1 cellular context compared by ENCODE assay signal in genomic region chr9:134187110-134187531, GRCh38.
TF ChIP-seq lines count a peak whose summit lies in the region.

No MANE protein-coding gene starts in this region.

TF ChIP-seq in K562, 482 proteins besides CTCF, POLR2A, EP300 and RAD21 (continues in another document):
- TF ChIP-seq ZNF75A (CRISPR knock-in tag; IDR thresholded peaks at IDR 0.05) (no peak), NFRKB (IDR thresholded peaks at IDR 0.05; ENCODE audit: low read depth) (no peak), ADNP (tag; IDR thresholded peaks at IDR 0.05) (peak; percentile 62), ZNF589 (CRISPR knock-in tag; IDR thresholded peaks at IDR 0.05; ENCODE audit: low read depth) (no peak), MTA2 (IDR thresholded peaks at IDR 0.05; ENCODE audit: low read depth) (no peak), ZBTB7A (IDR thresholded peaks at IDR 0.05; ENCODE audit: borderline replicate concordance, control insufficient read depth, low read depth, low read length) (no peak), KLF10 (CRISPR knock-in tag; IDR thresholded peaks at IDR 0.05) (no peak), POLR2G (IDR thresholded peaks at IDR 0.05; ENCODE audit: low read depth, low read length) (no peak), MCM2 (IDR thresholded peaks at IDR 0.05; ENCODE audit: low read depth) (no peak), ZNF124 (CRISPR knock-in tag; IDR thresholded peaks at IDR 0.05) (no peak), TAF15 (IDR thresholded peaks at IDR 0.05; ENCODE audit: low read depth, low read length) (no peak), ZNF668 (CRISPR knock-in tag; IDR thresholded peaks at IDR 0.05) (no peak), U2AF1 (optimal IDR thresholded peaks at IDR 0.05; ENCODE audit: low read depth, low read length) (no peak), RCOR1 (IDR thresholded peaks at IDR 0.05; ENCODE audit: borderline replicate concordance in 1 of 2, low read depth in 2 of 2, low read length in 2 of 2) (peak in 1 of 2 experiments; percentile 82; a peak in 2 of 4 replicates), HDAC1 (IDR thresholded peaks at IDR 0.05) (no peak), KDM1A (IDR thresholded peaks at IDR 0.05) (peak; percentile 75 to 89), CBX1 (IDR thresholded peaks at IDR 0.05; ENCODE audit: low read depth) (peak; percentile 31; the same call in 1 of the 2 replicates), ZBED1 (IDR thresholded peaks at IDR 0.05) (no peak), BCL6 (CRISPR knock-in tag; IDR thresholded peaks at IDR 0.05) (no peak), ZNF583 (CRISPR knock-in tag; IDR thresholded peaks at IDR 0.05) (no peak), ZNF239 (CRISPR knock-in tag; IDR thresholded peaks at IDR 0.05) (no peak), SMARCA5 (IDR thresholded peaks at IDR 0.05) (peak; percentile 93), ETV5 (CRISPR knock-in tag; IDR thresholded peaks at IDR 0.05; ENCODE audit: low read depth) (no peak), CBFA2T2 (conservative IDR thresholded peaks at IDR 0.05) (no peak), HDAC2 (IDR thresholded peaks at IDR 0.05) (peak; percentile 66; the same call in 1 of the 2 replicates), BRD9 (IDR thresholded peaks at IDR 0.05; ENCODE audit: low read depth, partially characterized antibody) (no peak), NR2C2 (CRISPR knock-in tag; IDR thresholded peaks at IDR 0.05) (no peak), NR2C2 (tag; IDR thresholded peaks at IDR 0.05) (no peak), COPS2 (conservative IDR thresholded peaks at IDR 0.05) (no peak), XRCC5 (IDR thresholded peaks at IDR 0.05; ENCODE audit: low read depth, low read length) (no peak), CREBBP (IDR thresholded peaks at IDR 0.05; ENCODE audit: low read depth, low read length) (no peak), RBM25 (IDR thresholded peaks at IDR 0.05; ENCODE audit: low read depth, low read length, severe bottlenecking) (peak; percentile 78), POLR2AphosphoS2 (IDR thresholded peaks at IDR 0.05; ENCODE audit: low read length) (no peak), ELF4 (CRISPR knock-in tag; IDR thresholded peaks at IDR 0.05) (no peak), ZFPM2 (CRISPR knock-in tag; IDR thresholded peaks at IDR 0.05) (no peak), NRF1 (conservative IDR thresholded peaks at IDR 0.05 in 1 of 2, IDR thresholded peaks at IDR 0.05 in 1 of 2) (no peak), POLR2B (IDR thresholded peaks at IDR 0.05; ENCODE audit: low read depth, partially characterized antibody) (no peak), MEF2D (tag; conservative IDR thresholded peaks at IDR 0.05; ENCODE audit: low read depth) (no peak), SREBF2 (CRISPR knock-in tag; IDR thresholded peaks at IDR 0.05) (no peak), ZHX1 (conservative IDR thresholded peaks at IDR 0.05; ENCODE audit: low read length) (no peak), BCOR (IDR thresholded peaks at IDR 0.05) (peak; percentile 90), SETDB1 (IDR thresholded peaks at IDR 0.05; ENCODE audit: low read length) (no peak), BRCA1 (IDR thresholded peaks at IDR 0.05) (no peak), BRCA1 (CRISPR knock-in tag; IDR thresholded peaks at IDR 0.05) (no peak), MAFF (IDR thresholded peaks at IDR 0.05; ENCODE audit: low read length) (no peak), ZBTB33 (CRISPR knock-in tag; IDR thresholded peaks at IDR 0.05) (no peak), PCBP2 (IDR thresholded peaks at IDR 0.05; ENCODE audit: low read depth, low read length, poor library complexity, severe bottlenecking) (no peak)
- TF ChIP-seq, protein P1, sequence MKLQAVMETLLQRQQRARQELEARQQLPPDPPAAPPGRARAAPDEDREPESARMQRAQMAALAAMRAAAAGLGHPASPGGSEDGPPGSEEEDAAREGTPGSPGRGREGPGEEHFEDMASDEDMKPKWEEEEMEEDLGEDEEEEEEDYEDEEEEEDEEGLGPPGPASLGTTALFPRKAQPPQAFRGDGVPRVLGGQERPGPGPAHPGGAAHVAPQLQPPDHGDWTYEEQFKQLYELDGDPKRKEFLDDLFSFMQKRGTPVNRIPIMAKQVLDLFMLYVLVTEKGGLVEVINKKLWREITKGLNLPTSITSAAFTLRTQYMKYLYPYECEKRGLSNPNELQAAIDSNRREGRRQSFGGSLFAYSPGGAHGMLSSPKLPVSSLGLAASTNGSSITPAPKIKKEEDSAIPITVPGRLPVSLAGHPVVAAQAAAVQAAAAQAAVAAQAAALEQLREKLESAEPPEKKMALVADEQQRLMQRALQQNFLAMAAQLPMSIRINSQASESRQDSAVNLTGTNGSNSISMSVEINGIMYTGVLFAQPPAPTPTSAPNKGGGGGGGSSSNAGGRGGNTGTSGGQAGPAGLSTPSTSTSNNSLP (IDR thresholded peaks at IDR 0.05; ENCODE audit: borderline replicate concordance, low read depth, low read length) = no peak
- TF ChIP-seq, protein P2, sequence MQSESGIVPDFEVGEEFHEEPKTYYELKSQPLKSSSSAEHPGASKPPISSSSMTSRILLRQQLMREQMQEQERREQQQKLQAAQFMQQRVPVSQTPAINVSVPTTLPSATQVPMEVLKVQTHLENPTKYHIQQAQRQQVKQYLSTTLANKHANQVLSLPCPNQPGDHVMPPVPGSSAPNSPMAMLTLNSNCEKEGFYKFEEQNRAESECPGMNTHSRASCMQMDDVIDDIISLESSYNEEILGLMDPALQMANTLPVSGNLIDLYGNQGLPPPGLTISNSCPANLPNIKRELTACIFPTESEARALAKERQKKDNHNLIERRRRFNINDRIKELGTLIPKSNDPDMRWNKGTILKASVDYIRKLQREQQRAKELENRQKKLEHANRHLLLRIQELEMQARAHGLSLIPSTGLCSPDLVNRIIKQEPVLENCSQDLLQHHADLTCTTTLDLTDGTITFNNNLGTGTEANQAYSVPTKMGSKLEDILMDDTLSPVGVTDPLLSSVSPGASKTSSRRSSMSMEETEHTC (IDR thresholded peaks at IDR 0.05) = no peak
- TF ChIP-seq, protein P3, sequence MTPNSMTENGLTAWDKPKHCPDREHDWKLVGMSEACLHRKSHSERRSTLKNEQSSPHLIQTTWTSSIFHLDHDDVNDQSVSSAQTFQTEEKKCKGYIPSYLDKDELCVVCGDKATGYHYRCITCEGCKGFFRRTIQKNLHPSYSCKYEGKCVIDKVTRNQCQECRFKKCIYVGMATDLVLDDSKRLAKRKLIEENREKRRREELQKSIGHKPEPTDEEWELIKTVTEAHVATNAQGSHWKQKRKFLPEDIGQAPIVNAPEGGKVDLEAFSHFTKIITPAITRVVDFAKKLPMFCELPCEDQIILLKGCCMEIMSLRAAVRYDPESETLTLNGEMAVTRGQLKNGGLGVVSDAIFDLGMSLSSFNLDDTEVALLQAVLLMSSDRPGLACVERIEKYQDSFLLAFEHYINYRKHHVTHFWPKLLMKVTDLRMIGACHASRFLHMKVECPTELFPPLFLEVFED (CRISPR knock-in tag; conservative IDR thresholded peaks at IDR 0.05) = no peak
- TF ChIP-seq, protein P4, sequence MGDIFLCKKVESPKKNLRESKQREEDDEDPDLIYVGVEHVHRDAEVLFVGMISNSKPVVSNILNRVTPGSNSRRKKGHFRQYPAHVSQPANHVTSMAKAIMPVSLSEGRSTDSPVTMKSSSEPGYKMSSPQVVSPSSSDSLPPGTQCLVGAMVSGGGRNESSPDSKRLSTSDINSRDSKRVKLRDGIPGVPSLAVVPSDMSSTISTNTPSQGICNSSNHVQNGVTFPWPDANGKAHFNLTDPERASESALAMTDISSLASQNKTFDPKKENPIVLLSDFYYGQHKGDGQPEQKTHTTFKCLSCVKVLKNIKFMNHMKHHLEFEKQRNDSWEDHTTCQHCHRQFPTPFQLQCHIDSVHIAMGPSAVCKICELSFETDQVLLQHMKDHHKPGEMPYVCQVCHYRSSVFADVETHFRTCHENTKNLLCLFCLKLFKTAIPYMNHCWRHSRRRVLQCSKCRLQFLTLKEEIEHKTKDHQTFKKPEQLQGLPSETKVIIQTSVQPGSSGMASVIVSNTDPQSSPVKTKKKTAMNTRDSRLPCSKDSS (IDR thresholded peaks at IDR 0.05; ENCODE audit: low read depth, partially characterized antibody) = no peak
- TF ChIP-seq, protein P5, sequence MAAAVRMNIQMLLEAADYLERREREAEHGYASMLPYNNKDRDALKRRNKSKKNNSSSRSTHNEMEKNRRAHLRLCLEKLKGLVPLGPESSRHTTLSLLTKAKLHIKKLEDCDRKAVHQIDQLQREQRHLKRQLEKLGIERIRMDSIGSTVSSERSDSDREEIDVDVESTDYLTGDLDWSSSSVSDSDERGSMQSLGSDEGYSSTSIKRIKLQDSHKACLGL (CRISPR knock-in tag; IDR thresholded peaks at IDR 0.05; ENCODE audit: borderline replicate concordance, poor library complexity, severe bottlenecking) = no peak
- TF ChIP-seq, protein P6, sequence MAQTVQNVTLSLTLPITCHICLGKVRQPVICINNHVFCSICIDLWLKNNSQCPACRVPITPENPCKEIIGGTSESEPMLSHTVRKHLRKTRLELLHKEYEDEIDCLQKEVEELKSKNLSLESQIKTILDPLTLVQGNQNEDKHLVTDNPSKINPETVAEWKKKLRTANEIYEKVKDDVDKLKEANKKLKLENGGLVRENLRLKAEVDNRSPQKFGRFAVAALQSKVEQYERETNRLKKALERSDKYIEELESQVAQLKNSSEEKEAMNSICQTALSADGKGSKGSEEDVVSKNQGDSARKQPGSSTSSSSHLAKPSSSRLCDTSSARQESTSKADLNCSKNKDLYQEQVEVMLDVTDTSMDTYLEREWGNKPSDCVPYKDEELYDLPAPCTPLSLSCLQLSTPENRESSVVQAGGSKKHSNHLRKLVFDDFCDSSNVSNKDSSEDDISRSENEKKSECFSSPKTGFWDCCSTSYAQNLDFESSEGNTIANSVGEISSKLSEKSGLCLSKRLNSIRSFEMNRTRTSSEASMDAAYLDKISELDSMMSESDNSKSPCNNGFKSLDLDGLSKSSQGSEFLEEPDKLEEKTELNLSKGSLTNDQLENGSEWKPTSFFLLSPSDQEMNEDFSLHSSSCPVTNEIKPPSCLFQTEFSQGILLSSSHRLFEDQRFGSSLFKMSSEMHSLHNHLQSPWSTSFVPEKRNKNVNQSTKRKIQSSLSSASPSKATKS (CRISPR knock-in tag; IDR thresholded peaks at IDR 0.05) = no peak
